Comparison of ENCODE assay signal across 12 cellular contexts in the genomic region with DNA sequence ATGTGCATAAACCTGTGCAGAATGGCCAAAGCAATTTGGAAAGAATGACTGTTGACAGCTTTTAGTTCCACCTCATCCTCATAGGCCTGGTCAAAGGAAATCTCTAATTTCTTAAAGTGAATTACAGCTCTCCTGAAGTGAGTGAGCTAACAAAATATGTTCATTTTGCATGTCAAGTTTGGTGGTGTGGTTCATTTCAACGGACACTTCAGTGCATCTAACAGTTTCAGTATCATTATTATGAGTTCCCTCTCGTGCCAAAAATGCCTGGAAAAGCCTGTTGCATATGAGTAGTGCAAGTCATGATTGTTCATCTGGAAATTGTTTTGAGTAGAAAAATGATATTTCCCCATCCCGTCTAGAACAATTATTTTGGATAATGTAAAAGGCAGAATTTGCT. TPM values are rescaled to one million over a fixed set of nuclear protein-coding genes. Genes with fewer than 3 reads are reported as not detected.
DNase-seq lines count a peak whose midpoint lies in the region; ATAC-seq and TF ChIP-seq lines count a peak whose summit lies in the region.
"Had no signal": no experiment of that assay in that cellular context is flagged by ENCODE, and none has a peak within 500 bp of the region (broad histone marks: within the 10 kb centered on the region; RNA-seq: fewer than 3 reads in every experiment).

No MANE protein-coding gene starts in this region.

- intact Hi-C loops in psoas muscle (cut with DNase I) = no loop called here
- intact Hi-C loops in thyroid gland (cut with DNase I) = no loop called here

- 45 to 55% (median 47%) methylated on average over 3 of the region's 3 CpGs for WGBS in psoas muscle, 3 donors
- 68 to 74% methylated on average over 3 of the region's 3 CpGs for WGBS in thyroid gland, 2 donors

- H3K27me3 ChIP-seq in psoas muscle (ENCODE audit: insufficient read depth in 3 of 3, low read length in 2 of 3) (no peaks in the 10 kb centered on the region), thyroid gland (no peaks in the 10 kb centered on the region)
- H3K27me3 ChIP-seq: colonic mucosa had no signal

- ATAC-seq in GM19438 (IDR thresholded peaks at IDR 0.05; ENCODE audit: low read depth, unreplicated experiment) = peak; percentile 58
- ATAC-seq in HG03025 (IDR thresholded peaks at IDR 0.05; ENCODE audit: low FRiP score, unreplicated experiment) = peak; percentile 41
- ATAC-seq in psoas muscle = no peak

- DNase-seq in GM12865 (ENCODE audit: low read depth) (peak; percentile 86), dedifferentiated amniotic fluid mesenchymal stem cell (ENCODE audit: extremely low spot score) (peak; percentile 82), psoas muscle (no peak), thyroid gland (no peak), NCI-H2227 treated with DMSO at 0.1 percent for 48 hours (lab: John Stamatoyannopoulos, UW) (no peak), hippocampal formation (lab: John Stamatoyannopoulos, UW) (no peak)
- DNase-seq: colonic mucosa, DMS153, NCI-H1105 treated with DMSO at 0.1 percent for 48 hours had no signal

- H3K4me3 ChIP-seq in GM12865 (ENCODE audit: low read depth, low read length) (peak overlapping the region; percentile 5; the same call in 1 of the 2 replicates), psoas muscle (no peak overlapping the region), thyroid gland (replicated peaks in 1 of 3) (no peak overlapping the region)
- H3K4me3 ChIP-seq: colonic mucosa had no signal

- no peak for TF ChIP-seq CTCF in GM12865 (IDR thresholded peaks at IDR 0.05; ENCODE audit: insufficient read depth, low read depth, low read length, missing control alignments)
- TF ChIP-seq CTCF in psoas muscle (IDR thresholded peaks at IDR 0.05) = no peak
- TF ChIP-seq CTCF in thyroid gland (IDR thresholded peaks at IDR 0.05) = no peak

- no peak overlapping the region for H3K27ac ChIP-seq in psoas muscle
- no peak overlapping the region for H3K27ac ChIP-seq in thyroid gland
- H3K27ac ChIP-seq: colonic mucosa, parathyroid adenoma had no signal

- H3K4me1 ChIP-seq in psoas muscle (peaks cover 31% of the 10 kb centered on the region), thyroid gland (no peaks in the 10 kb centered on the region)
- H3K4me1 ChIP-seq: colonic mucosa, parathyroid adenoma had no signal

- TF ChIP-seq POLR2A in thyroid gland (IDR thresholded peaks at IDR 0.05) = no peak

- H3K9me3 ChIP-seq in psoas muscle (no peaks in the 10 kb centered on the region), thyroid gland (no peaks in the 10 kb centered on the region)
- H3K9me3 ChIP-seq: colonic mucosa had no signal

- H3K36me3 ChIP-seq in psoas muscle (ENCODE audit: insufficient read depth in 1 of 2, low read depth in 1 of 2) (no peaks in the 10 kb centered on the region), thyroid gland (no peaks in the 10 kb centered on the region)
- H3K36me3 ChIP-seq: colonic mucosa had no signal

RNA-seq across cellular contexts. Expression of a gene that starts 53.2 kb away (rescaled TPM):
- total RNA-seq in psoas muscle (not detected), thyroid gland (not detected)
- polyA plus RNA-seq in psoas muscle = not detected
- total RNA-seq: colonic mucosa had no signal

Comparison
In these comparisons a context has a peak if more than half of its experiments do, and no peak if none do; other contexts are left out.
1. DNase-seq: peak in GM12865 (single experiment) and dedifferentiated amniotic fluid mesenchymal stem cell (single experiment); none in psoas muscle (0 of 2), thyroid gland (0 of 2), NCI-H2227 treated with DMSO at 0.1 percent for 48 hours (single experiment) and hippocampal formation (0 of 2).
2. ATAC-seq: peak in GM19438 (single experiment) and HG03025 (single experiment); none in psoas muscle (0 of 4).